Comparison of ENCODE assay signal across 22 cellular contexts in the genomic region with DNA sequence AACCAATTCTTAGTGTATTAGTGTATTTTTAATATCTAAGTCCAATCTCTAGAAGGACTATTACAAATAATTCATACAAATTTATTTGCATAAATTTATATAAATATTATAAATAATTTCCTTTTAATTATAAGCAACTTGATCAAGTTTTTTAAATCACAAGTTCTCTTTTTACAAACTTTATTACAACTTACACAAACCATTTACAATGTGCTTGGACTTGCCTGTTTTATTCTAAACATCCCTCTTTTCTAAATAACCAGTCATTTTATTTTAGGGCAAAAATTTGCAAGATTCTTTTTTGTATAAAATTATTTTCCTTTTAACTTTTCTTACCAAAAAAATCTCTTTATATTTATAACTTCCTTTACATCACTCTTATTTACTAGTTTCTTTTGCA.
DNase-seq lines count a peak whose midpoint lies in the region; ATAC-seq and TF ChIP-seq lines count a peak whose summit lies in the region.
"Had no signal": no experiment of that assay in that cellular context is flagged by ENCODE, and none has a peak within 500 bp of the region (broad histone marks: within the 10 kb centered on the region; RNA-seq: fewer than 3 reads in every experiment).

No MANE protein-coding gene starts in this region.

- DNase-seq in HCT116 (ENCODE audit: low read depth, low spot score) (peak; percentile 19), M059J (ENCODE audit: low read depth) (peak; percentile 19), astrocyte of the spinal cord (ENCODE audit: low read depth, low spot score) (peak; percentile 9), myocyte (ENCODE audit: low read depth) (peak; percentile 5), NCI-H2107 (lab: John Stamatoyannopoulos, UW) (no peak), NOMO-1 (lab: John Stamatoyannopoulos, UW; ENCODE audit: unreplicated experiment in 2 of 2) (no peak)
- DNase-seq in stimulated activated effector memory CD8-positive, alpha-beta T cell treated with anti-CD3 and anti-CD28 coated beads, Interleukin-12 subunit alpha, Interleukin-12 subunit beta, amount 100 ng/mL, for 72 hours (ENCODE audit: low spot score in 2 of 2), result no peak
- DNase-seq: activated CD4-positive, alpha-beta T cell treated with anti-CD3 and anti-CD28 coated beads for 4 hours; activated naive CD4-positive, alpha-beta T cell treated with anti-CD3 and anti-CD28 coated beads for 36 hours; activated T-cell treated with anti-CD3 and anti-CD28 coated beads, Interleukin-2, amount 50 U/mL, for 72 hours; AML-193; CD4-positive, alpha-beta memory T cell; H7; lower lobe of right lung; NCI-H1417 treated with DMSO at 0.1 percent for 48 hours; NCI-H510A; T-helper 17 cell had no signal

- POLR2A ChIA-PET in HCT116 (lab: Charles Lee), result no interaction called here

- no peaks in the 10 kb centered on the region for H3K4me1 ChIP-seq in HCT116 (ENCODE audit: control insufficient read depth in 1 of 2, insufficient read depth in 2 of 2, low read length in 2 of 2)
- H3K4me1 ChIP-seq: lower lobe of right lung, tibial nerve had no signal

- in situ Hi-C loops in astrocyte of the spinal cord (cut with HindIII; ENCODE audit: low sequenced_read_pairs), result no loop called here

- no peak overlapping the region for H2AFZ ChIP-seq in HCT116 (ENCODE audit: low read depth, low read length, poor library complexity, severe bottlenecking)

- no peak for ATAC-seq in HCT116
- ATAC-seq in stimulated activated effector memory CD8-positive, alpha-beta T cell treated with anti-CD3 and anti-CD28 coated beads, Interleukin-12 subunit alpha, Interleukin-12 subunit beta, amount 100 ng/mL, for 72 hours, result no peak
- ATAC-seq: activated T-cell treated with anti-CD3 and anti-CD28 coated beads, Interleukin-2, amount 50 U/mL, for 72 hours; lower lobe of right lung; T-helper 17 cell had no signal

- no peaks in the 10 kb centered on the region for H3K9me3 Mint-ChIP-seq in stimulated activated effector memory CD8-positive, alpha-beta T cell treated with anti-CD3 and anti-CD28 coated beads, Interleukin-12 subunit alpha, Interleukin-12 subunit beta, amount 100 ng/mL, for 72 hours
- H3K9me3 Mint-ChIP-seq: activated T-cell treated with anti-CD3 and anti-CD28 coated beads, Interleukin-2, amount 50 U/mL, for 72 hours had no signal

- no peaks in the 10 kb centered on the region for H3K79me2 ChIP-seq in HCT116 (ENCODE audit: insufficient read depth, low read length)

- H3K4me3 ChIP-seq in HCT116 (replicated peaks in 1 of 2; ENCODE audit: low read depth in 1 of 2, low read length in 2 of 2) (no peak overlapping the region), astrocyte of the spinal cord (ENCODE audit: low read depth, low read length) (no peak overlapping the region)
- H3K4me3 ChIP-seq: coronary artery, lower lobe of right lung, SK-N-MC, tibial nerve had no signal

- RAD21 ChIA-PET in HCT116 (lab: Charles Lee; ENCODE audit: low non-redundant PET in 1 of 2, low total read pairs in 2 of 2, uncharacterized antibody in 2 of 2, unreplicated experiment in 2 of 2), result no interaction called here

- H3K4me1 Mint-ChIP-seq in stimulated activated effector memory CD8-positive, alpha-beta T cell treated with anti-CD3 and anti-CD28 coated beads, Interleukin-12 subunit alpha, Interleukin-12 subunit beta, amount 100 ng/mL, for 72 hours, result no peaks in the 10 kb centered on the region
- H3K4me1 Mint-ChIP-seq: CD4-positive, alpha-beta memory T cell; T-helper 17 cell had no signal

- H3K27ac Mint-ChIP-seq in stimulated activated effector memory CD8-positive, alpha-beta T cell treated with anti-CD3 and anti-CD28 coated beads, Interleukin-12 subunit alpha, Interleukin-12 subunit beta, amount 100 ng/mL, for 72 hours, result no peak overlapping the region
- H3K27ac Mint-ChIP-seq: activated naive CD4-positive, alpha-beta T cell treated with anti-CD3 and anti-CD28 coated beads for 36 hours; activated T-cell treated with anti-CD3 and anti-CD28 coated beads, Interleukin-2, amount 50 U/mL, for 72 hours; CD4-positive, alpha-beta memory T cell; progenitor cell of endocrine pancreas; T-helper 17 cell had no signal

- H3K27ac ChIP-seq in HCT116 (ENCODE audit: low read depth, low read length), result no peak overlapping the region
- H3K27ac ChIP-seq: coronary artery, lower lobe of right lung, neutrophil, SK-N-MC, tibial nerve had no signal

- intact Hi-C loops in HCT116 (cut with micrococcal nuclease), result no loop called here

- no peaks in the 10 kb centered on the region for H3K36me3 ChIP-seq in HCT116 (ENCODE audit: control insufficient read depth in 1 of 2, insufficient read depth in 2 of 2, low read length in 2 of 2)
- H3K36me3 ChIP-seq: lower lobe of right lung, neutrophil, tibial nerve had no signal

- H3K9me2 ChIP-seq in HCT116 (ENCODE audit: insufficient read depth), result no peaks in the 10 kb centered on the region

- no peak for TF ChIP-seq RAD21 in HCT116 (IDR thresholded peaks at IDR 0.05; ENCODE audit: low read depth)

- H3K9ac ChIP-seq in HCT116 (ENCODE audit: low read length), result no peak overlapping the region

- no peak overlapping the region for H3K4me2 ChIP-seq in HCT116 (ENCODE audit: low read length)

- H4K20me1 ChIP-seq in HCT116 (ENCODE audit: insufficient read depth), result no peaks in the 10 kb centered on the region

- TF ChIP-seq CTCF in HCT116 (IDR thresholded peaks at IDR 0.05 in 2 of 3, conservative IDR thresholded peaks at IDR 0.05 in 1 of 3; ENCODE audit: borderline replicate concordance in 1 of 3, insufficient read depth in 1 of 3, low read depth in 2 of 3, low read length in 2 of 3) (no peak), astrocyte of the spinal cord (IDR thresholded peaks at IDR 0.05; ENCODE audit: low read depth, low read length) (no peak)

- CTCF ChIA-PET in HCT116 (lab: Charles Lee), result no interaction called here

- no TSS peak for BruUV-seq in HCT116 (replicated peaks; lab: Mats Ljungman, UMichigan)

- TF ChIP-seq POLR2A in HCT116 (IDR thresholded peaks at IDR 0.05; ENCODE audit: borderline replicate concordance, extremely low read depth, insufficient read depth, insufficient read length), result no peak

- peaks cover 7 to 14% of the 10 kb centered on the region in 2 experiments; a peak in 2 of 4 replicates for H3K9me3 ChIP-seq in HCT116 (ENCODE audit: control insufficient read depth in 1 of 2, insufficient read depth in 1 of 2, low read depth in 1 of 2, low read length in 2 of 2)
- H3K9me3 ChIP-seq: lower lobe of right lung, tibial nerve had no signal

- H3K27me3 ChIP-seq in HCT116 (ENCODE audit: insufficient read depth, low read length), result no peaks in the 10 kb centered on the region
- H3K27me3 ChIP-seq: neutrophil, tibial nerve had no signal

- H3K36me3 Mint-ChIP-seq in stimulated activated effector memory CD8-positive, alpha-beta T cell treated with anti-CD3 and anti-CD28 coated beads, Interleukin-12 subunit alpha, Interleukin-12 subunit beta, amount 100 ng/mL, for 72 hours, result no peaks in the 10 kb centered on the region
- H3K36me3 Mint-ChIP-seq: CD4-positive, alpha-beta memory T cell had no signal

- no peak overlapping the region for H3K4me3 Mint-ChIP-seq in stimulated activated effector memory CD8-positive, alpha-beta T cell treated with anti-CD3 and anti-CD28 coated beads, Interleukin-12 subunit alpha, Interleukin-12 subunit beta, amount 100 ng/mL, for 72 hours
- H3K4me3 Mint-ChIP-seq: activated naive CD4-positive, alpha-beta T cell treated with anti-CD3 and anti-CD28 coated beads for 36 hours; activated T-cell treated with anti-CD3 and anti-CD28 coated beads, Interleukin-2, amount 50 U/mL, for 72 hours; CD4-positive, alpha-beta memory T cell; T-helper 17 cell had no signal

TF ChIP-seq in HCT116, 20 proteins besides CTCF, POLR2A, EP300 and RAD21:
- no peak for TF ChIP-seq FOSL1 (IDR thresholded peaks at IDR 0.05; ENCODE audit: low read depth)
- no peak for TF ChIP-seq TCF7L2 (IDR thresholded peaks at IDR 0.05; ENCODE audit: borderline replicate concordance, extremely low read depth, insufficient read depth, insufficient read length)
- peak; percentile 52; the same call in 1 of the 2 replicates for TF ChIP-seq CBX3 (IDR thresholded peaks at IDR 0.05; ENCODE audit: low read depth)
- TF ChIP-seq EGR1 (IDR thresholded peaks at IDR 0.05; ENCODE audit: low read depth), result no peak
- TF ChIP-seq JUND (IDR thresholded peaks at IDR 0.05), result no peak
- no peak for TF ChIP-seq SP1 (IDR thresholded peaks at IDR 0.05; ENCODE audit: low read depth)

Comparison
In these comparisons a context has a peak if more than half of its experiments do, and no peak if none do; other contexts are left out.
1. DNase-seq: peak in HCT116 (single experiment), M059J (single experiment), astrocyte of the spinal cord (single experiment) and myocyte (single experiment); none in NCI-H2107 (single experiment), stimulated activated effector memory CD8-positive, alpha-beta T cell treated with anti-CD3 and anti-CD28 coated beads, Interleukin-12 subunit alpha, Interleukin-12 subunit beta, amount 100 ng/mL, for 72 hours (0 of 2) and NOMO-1 (0 of 2).